6 cellular contexts compared by ENCODE assay signal in genomic region chr7:796434-797169, GRCh38. TPM values are rescaled to one million over a fixed set of nuclear protein-coding genes. Genes with fewer than 3 reads are reported as not detected.
DNase-seq lines count a peak whose midpoint lies in the region; ATAC-seq and TF ChIP-seq lines count a peak whose summit lies in the region.
"Not testable (repeated sequence)": the region's sequence is repeated elsewhere in the genome, so short reads cannot be mapped to it uniquely, and the experiment has no call there.

No MANE protein-coding gene starts in this region.

- not testable (repeated sequence) for H3K36me3 Mint-ChIP-seq in activated naive CD4-positive, alpha-beta T cell treated with anti-CD3 and anti-CD28 coated beads, Interleukin-2, amount 10 ng/mL, durations not matched to agents 7 days and 5 days

- H3K4me1 ChIP-seq in gastroesophageal sphincter: peaks cover 0 to 40% (median 8%) of the 10 kb centered on the region in 3 donors
- H3K4me1 ChIP-seq in psoas muscle: peaks cover 29% of the 10 kb centered on the region
- H3K4me1 ChIP-seq in skeletal muscle tissue (ENCODE audit: control insufficient read depth in 3 of 3, insufficient read depth in 3 of 3, low read length in 3 of 3): peaks cover 12 to 31% (median 30%) of the 10 kb centered on the region in 3 donors
- H3K4me1 ChIP-seq in transverse colon: not testable (repeated sequence)

- H3K36me3 ChIP-seq in gastroesophageal sphincter; psoas muscle (ENCODE audit: insufficient read depth in 1 of 2, low read depth in 1 of 2); skeletal muscle tissue (ENCODE audit: control insufficient read depth in 3 of 3, insufficient read depth in 3 of 3, low read length in 3 of 3); transverse colon: not testable (repeated sequence)

- intact Hi-C loops in psoas muscle (cut with DNase I); transverse colon (cut with DNase I; ENCODE audit: low total_unique reads): not testable (repeated sequence)

- TF ChIP-seq CTCF in choroid plexus epithelial cell (conservative IDR thresholded peaks at IDR 0.05; ENCODE audit: low read depth, low read length); gastroesophageal sphincter (IDR thresholded peaks at IDR 0.05); psoas muscle (IDR thresholded peaks at IDR 0.05); transverse colon (IDR thresholded peaks at IDR 0.05): not testable (repeated sequence)

- not testable (repeated sequence) for H3K9me3 Mint-ChIP-seq in activated naive CD4-positive, alpha-beta T cell treated with anti-CD3 and anti-CD28 coated beads, Interleukin-2, amount 10 ng/mL, durations not matched to agents 7 days and 5 days

- 14 to 50% methylated on average over 1 of the region's 10 CpGs for WGBS in gastroesophageal sphincter (ENCODE audit: low coverage in 1 of 2), 2 donors
- WGBS in psoas muscle, 3 donors: 69 to 72% (median 70%) methylated on average over 7 to 8 of the region's 10 CpGs
- 90 to 100% methylated on average over 1 to 8 of the region's 10 CpGs for WGBS in transverse colon (ENCODE audit: low coverage in 1 of 2), 2 donors

- CTCF ChIA-PET in activated naive CD4-positive, alpha-beta T cell treated with anti-CD3 and anti-CD28 coated beads, Interleukin-2, amount 10 ng/mL, durations not matched to agents 7 days and 5 days (lab: Charles Lee): not testable (repeated sequence)

- H3K27ac ChIP-seq in gastroesophageal sphincter (peak overlapping the region in 3 of 4 donors; percentile 82), psoas muscle (peak overlapping the region; percentile 83), skeletal muscle tissue (ENCODE audit: low read depth, low read length) (peak overlapping the region; percentile 65), transverse colon (peak overlapping the region in 3 of 4 donors; percentile 8 to 70 (median 68))

- DNase-seq in activated naive CD4-positive, alpha-beta T cell treated with anti-CD3 and anti-CD28 coated beads, Interleukin-2, amount 10 ng/mL, durations not matched to agents 7 days and 5 days; psoas muscle; transverse colon: not testable (repeated sequence)
- peak; percentile 41 for DNase-seq in choroid plexus epithelial cell (ENCODE audit: low read depth)

- H3K4me3 Mint-ChIP-seq in activated naive CD4-positive, alpha-beta T cell treated with anti-CD3 and anti-CD28 coated beads, Interleukin-2, amount 10 ng/mL, durations not matched to agents 7 days and 5 days: not testable (repeated sequence)

- H3K27me3 Mint-ChIP-seq in activated naive CD4-positive, alpha-beta T cell treated with anti-CD3 and anti-CD28 coated beads, Interleukin-2, amount 10 ng/mL, durations not matched to agents 7 days and 5 days: not testable (repeated sequence)

- in situ Hi-C loops in transverse colon (cut with MboI; ENCODE audit: low pct_ligation_motif_present in 1 of 4, low pct_unique_long_range_greater_than_20kb in 1 of 4, low sequenced_read_pairs in 3 of 4): loop anchor here in 1 of 4 donors (10.0 kb wide), 1 partner anchor 68 kb away; no protein-coding TSS in a partner anchor

- TF ChIP-seq POLR2A in gastroesophageal sphincter (IDR thresholded peaks at IDR 0.05); transverse colon (IDR thresholded peaks at IDR 0.05): not testable (repeated sequence)

- H3K9me3 ChIP-seq in gastroesophageal sphincter; psoas muscle; skeletal muscle tissue (ENCODE audit: control insufficient read depth in 3 of 3, low read length in 3 of 3); transverse colon: not testable (repeated sequence)

- not testable (repeated sequence) for H3K4me3 ChIP-seq in choroid plexus epithelial cell (ENCODE audit: low read depth, low read length); gastroesophageal sphincter; psoas muscle; skeletal muscle tissue (ENCODE audit: low read length in 3 of 3); transverse colon

- not testable (repeated sequence) for ATAC-seq in gastroesophageal sphincter, psoas muscle

- not testable (repeated sequence) for H3K4me1 Mint-ChIP-seq in activated naive CD4-positive, alpha-beta T cell treated with anti-CD3 and anti-CD28 coated beads, Interleukin-2, amount 10 ng/mL, durations not matched to agents 7 days and 5 days

- TF ChIP-seq EP300 in gastroesophageal sphincter (IDR thresholded peaks at IDR 0.05); transverse colon (IDR thresholded peaks at IDR 0.05; ENCODE audit: low read depth): not testable (repeated sequence)

- not testable (repeated sequence) for H3K9ac ChIP-seq in skeletal muscle tissue (ENCODE audit: low read depth in 1 of 3, low read length in 3 of 3)

- not testable (repeated sequence) for H3K27me3 ChIP-seq in gastroesophageal sphincter; psoas muscle (ENCODE audit: insufficient read depth in 3 of 3, low read length in 2 of 3); skeletal muscle tissue (ENCODE audit: control insufficient read depth in 3 of 3, insufficient read depth in 3 of 3, low read length in 3 of 3); transverse colon

- peak overlapping the region; percentile 19 for H3K27ac Mint-ChIP-seq in activated naive CD4-positive, alpha-beta T cell treated with anti-CD3 and anti-CD28 coated beads, Interleukin-2, amount 10 ng/mL, durations not matched to agents 7 days and 5 days

RNA-seq across cellular contexts. Expression of gene SUN1, which starts 35.7 kb away (rescaled TPM):
- total RNA-seq in gastroesophageal sphincter (100 to 1,000 TPM; 151 to 261 (median 231) TPM), psoas muscle (100 to 1,000 TPM; 125 to 144 (median 137) TPM), skeletal muscle tissue (180 TPM), transverse colon (100 to 1,000 TPM in 3 of 4 donors, 10 to 100 TPM in 1; 92.7 to 569 (median 162) TPM)
- polyA plus RNA-seq in psoas muscle: 100 to 1,000 TPM in 1 of 3 donors, 10 to 100 TPM in 2; 52.5 to 159 (median 64.6) TPM
